In the genomic region with DNA sequence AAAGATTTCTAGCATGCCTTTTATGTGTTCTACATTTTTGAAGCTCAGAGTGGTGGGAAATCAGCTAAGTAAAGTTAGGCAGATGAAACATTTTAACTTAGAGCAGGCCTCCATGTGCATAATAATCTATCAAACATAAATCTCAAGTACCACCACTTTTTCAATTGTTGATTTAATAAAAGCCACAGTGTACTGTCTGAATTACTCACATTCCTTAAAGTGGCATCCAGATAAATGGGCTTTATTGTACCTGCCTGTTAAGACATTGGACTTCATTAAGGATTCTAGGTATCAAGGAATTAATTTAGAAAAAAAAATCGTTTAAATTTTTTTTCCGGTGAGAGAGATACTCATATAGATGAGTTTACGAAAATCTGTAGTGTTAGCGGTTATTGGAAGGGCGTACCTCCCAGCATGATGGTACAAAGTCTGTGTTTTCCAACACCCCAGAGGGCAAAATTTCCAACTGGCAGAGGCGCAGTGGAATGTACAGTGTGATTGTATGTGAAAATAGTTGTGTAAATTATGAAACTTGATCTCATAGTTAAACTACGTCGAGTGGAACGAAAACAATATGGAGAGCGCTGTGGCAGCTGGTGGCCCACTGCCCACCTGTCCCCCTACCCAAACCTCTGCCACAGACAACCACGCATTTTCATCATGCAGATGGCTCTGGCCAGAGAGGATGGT, we compare ENCODE assay signal across 1 cellular context.
TF ChIP-seq lines count a peak whose summit lies in the region.

No MANE protein-coding gene starts in this region.

TF ChIP-seq in endothelial cell of umbilical vein, 7 proteins besides CTCF, POLR2A, EP300 and RAD21:
- TF ChIP-seq, protein P1, sequence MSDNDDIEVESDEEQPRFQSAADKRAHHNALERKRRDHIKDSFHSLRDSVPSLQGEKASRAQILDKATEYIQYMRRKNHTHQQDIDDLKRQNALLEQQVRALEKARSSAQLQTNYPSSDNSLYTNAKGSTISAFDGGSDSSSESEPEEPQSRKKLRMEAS (IDR thresholded peaks at IDR 0.05; ENCODE audit: insufficient read depth, insufficient read length), result no peak
- TF ChIP-seq EZH2 (IDR thresholded peaks at IDR 0.05; ENCODE audit: borderline replicate concordance, low read depth, low read length, severe bottlenecking) (no peak), GATA2 (IDR thresholded peaks at IDR 0.05; ENCODE audit: insufficient read depth, insufficient read length, low read depth, low read length) (no peak), FOS (IDR thresholded peaks at IDR 0.05; ENCODE audit: borderline replicate concordance, insufficient read depth, low read length) (no peak), POLR2AphosphoS5 (IDR thresholded peaks at IDR 0.05; ENCODE audit: insufficient read depth, low read depth, low read length) (no peak), MYC (IDR thresholded peaks at IDR 0.05; ENCODE audit: low read depth, low read length) (no peak), JUN (IDR thresholded peaks at IDR 0.05; ENCODE audit: borderline replicate concordance, insufficient read depth, insufficient read length, low read depth) (no peak)
TF ChIP-seq in endothelial cell of umbilical vein: peak in this region for 0.
